Comparison of ENCODE assay signal across 20 cellular contexts in genomic region chr2:100067796-100068195, GRCh38.
A peak's percentile ranks its signal among the peaks of the same experiment; 100 is the strongest.
DNase-seq lines count a peak whose midpoint lies in the region; ATAC-seq and TF ChIP-seq lines count a peak whose summit lies in the region.
"Had no signal": no experiment of that assay in that cellular context is flagged by ENCODE, and none has a peak within 500 bp of the region (broad histone marks: within the 10 kb centered on the region; RNA-seq: fewer than 3 reads in every experiment).

No MANE protein-coding gene starts in this region.

- H2BK120ac ChIP-seq in neuronal stem cell (ENCODE audit: low read depth, low read length), result no peak overlapping the region

- H2AK5ac ChIP-seq in neuronal stem cell (ENCODE audit: low read depth, low read length), result no peak overlapping the region

- no peak overlapping the region for H3K18ac ChIP-seq in neuronal stem cell (ENCODE audit: low read length)

- CTCF ChIA-PET in WTC11 (lab: Charles Lee), result interaction anchor here (0.7 to 1.2 kb wide), 3 partner anchors 109 to 195 kb away, joined by 3 to 4 read pairs (median 3); no protein-coding TSS in a partner anchor

- H3K4me1 ChIP-seq in stomach (peaks cover 34 to 62% (median 48%) of the 10 kb centered on the region in 4 donors), neuronal stem cell (ENCODE audit: control insufficient read depth in 2 of 2, insufficient read depth in 1 of 2, low read depth in 1 of 2, low read length in 2 of 2) (peaks cover 0 to 10% of the 10 kb centered on the region in 2 donors)

- no peaks in the 10 kb centered on the region for H3K79me1 ChIP-seq in neuronal stem cell (ENCODE audit: low read depth, low read length)

- peaks cover 11% of the 10 kb centered on the region for H3K9me3 Mint-ChIP-seq in WTC11
- H3K9me3 Mint-ChIP-seq: activated CD4-positive, alpha-beta T cell treated with anti-CD3 and anti-CD28 coated beads, Interleukin-2, amount 10 ng/mL, durations not matched to agents 24 days and 14 days had no signal

- H2BK5ac ChIP-seq in neuronal stem cell (ENCODE audit: low read length), result no peak overlapping the region

- H4K8ac ChIP-seq in neuronal stem cell (ENCODE audit: low read depth, low read length), result no peak overlapping the region

- no peak overlapping the region for H3K23ac ChIP-seq in neuronal stem cell (ENCODE audit: low read depth, low read length, poor library complexity)

- WGBS in stomach, 5 donors, result 28 to 63% (median 48%) methylated on average over 6 of the region's 6 CpGs
- WGBS in neuronal stem cell (ENCODE audit: extremely low coverage in 2 of 2, insufficient read length in 2 of 2, insufficient replicate concordance in 1 of 2), 2 donors, result no CpG with 5 or more reads among the region's 6 CpGs

- H3K9me3 ChIP-seq in stomach (no peaks in the 10 kb centered on the region), neuronal stem cell (replicated peaks in 1 of 2; ENCODE audit: control insufficient read depth in 2 of 2, insufficient read depth in 1 of 2, low read depth in 1 of 2, low read length in 2 of 2) (peaks cover 0 to 3% of the 10 kb centered on the region in 2 donors)
- H3K9me3 ChIP-seq: vagina had no signal

- H3K14ac ChIP-seq in neuronal stem cell (ENCODE audit: low read length), result no peak overlapping the region

- H3K36me3 ChIP-seq in stomach, result no peaks in the 10 kb centered on the region
- H3K36me3 ChIP-seq in neuronal stem cell (replicated peaks in 1 of 2; ENCODE audit: control insufficient read depth in 2 of 2, insufficient read depth in 2 of 2, low read length in 2 of 2), result no peaks in the 10 kb centered on the region
- H3K36me3 ChIP-seq: vagina had no signal

- ATAC-seq in WTC11, result no peak
- ATAC-seq in HG03095 (IDR thresholded peaks at IDR 0.05; ENCODE audit: unreplicated experiment), result no peak
- ATAC-seq in HG03342 (IDR thresholded peaks at IDR 0.05; ENCODE audit: unreplicated experiment), result no peak
- ATAC-seq: activated CD8-positive, alpha-beta memory T cell treated with anti-CD3 and anti-CD28 coated beads, Interleukin-2, amount 10 ng/mL, durations not matched to agents 7 days and 5 days; activated T-cell treated with anti-CD3 and anti-CD28 coated beads, Interleukin-2, amount 50 U/mL, for 72 hours; SK-N-SH treated with all-trans-retinoic acid at 6 μM for 48 hours had no signal

- no peaks in the 10 kb centered on the region for H3K27me3 ChIP-seq in stomach
- H3K27me3 ChIP-seq in neuronal stem cell (ENCODE audit: control insufficient read depth in 3 of 3, insufficient read depth in 3 of 3, low read depth in 1 of 3, low read length in 3 of 3), result peaks cover 0 to 2% (median 0%) of the 10 kb centered on the region in 3 experiments
- H3K27me3 ChIP-seq: vagina had no signal

- peak; percentile 97 for DNase-seq in DMS53 treated with DMSO at 0.1 percent for 48 hours (lab: John Stamatoyannopoulos, UW; ENCODE audit: unreplicated experiment)
- DNase-seq in WTC11 (ENCODE audit: low spot score), result no peak
- DNase-seq in medulla oblongata (ENCODE audit: extremely low spot score), result peak; percentile 49
- DNase-seq in stomach, result peak; percentile 65
- DNase-seq in neuronal stem cell (ENCODE audit: low spot score), result no peak
- DNase-seq: activated CD4-positive, alpha-beta T cell treated with anti-CD3 and anti-CD28 coated beads, Interleukin-2, amount 10 ng/mL, durations not matched to agents 24 days and 14 days; activated CD8-positive, alpha-beta memory T cell treated with anti-CD3 and anti-CD28 coated beads, Interleukin-2, amount 10 ng/mL, durations not matched to agents 7 days and 5 days; activated naive CD4-positive, alpha-beta T cell treated with Interleukin-2 at 50 U/mL for 16 hours; activated T-cell treated with anti-CD3 and anti-CD28 coated beads, Interleukin-2, amount 50 U/mL, for 72 hours; CD4-positive, alpha-beta memory T cell; effector CD8-positive, alpha-beta T cell; Karpas-422; NCI-H187; stimulated activated CD4-positive, alpha-beta T cell treated with anti-CD3 and anti-CD28 coated beads, Interleukin-2, amount 100 ng/mL, for 24 hours; T-helper 2 cell had no signal

- TF ChIP-seq POLR2A in stomach (IDR thresholded peaks at IDR 0.05), result no peak

- no peak overlapping the region for H3K27ac Mint-ChIP-seq in WTC11
- H3K27ac Mint-ChIP-seq: activated CD4-positive, alpha-beta T cell treated with anti-CD3 and anti-CD28 coated beads, Interleukin-2, amount 10 ng/mL, durations not matched to agents 24 days and 14 days; activated CD8-positive, alpha-beta memory T cell treated with anti-CD3 and anti-CD28 coated beads, Interleukin-2, amount 10 ng/mL, durations not matched to agents 7 days and 5 days; activated T-cell treated with anti-CD3 and anti-CD28 coated beads, Interleukin-2, amount 50 U/mL, for 72 hours; CD4-positive, alpha-beta memory T cell had no signal

- POLR2A ChIA-PET in WTC11 (lab: Charles Lee), result no interaction called here

- H2BK15ac ChIP-seq in neuronal stem cell (ENCODE audit: low read length), result no peak overlapping the region

- H2AFZ ChIP-seq in neuronal stem cell (ENCODE audit: low read length), result no peak overlapping the region

- TF ChIP-seq CTCF in WTC11 (IDR thresholded peaks at IDR 0.05), result no peak
- no peak for TF ChIP-seq CTCF in stomach (IDR thresholded peaks at IDR 0.05)

- H3K27me3 Mint-ChIP-seq in WTC11 (ENCODE audit: low read depth), result peaks cover 3% of the 10 kb centered on the region; the same call in 1 of the 2 replicates

- intact Hi-C loops in stomach (cut with DNase I; ENCODE audit: low total_unique reads), result no loop called here

- no peak overlapping the region for H4K91ac ChIP-seq in neuronal stem cell (ENCODE audit: low read depth, low read length, poor library complexity)

- no peak overlapping the region for H2BK12ac ChIP-seq in neuronal stem cell (ENCODE audit: low read length)

- H3K36me3 Mint-ChIP-seq in WTC11, result peaks cover 7% of the 10 kb centered on the region
- H3K36me3 Mint-ChIP-seq: activated CD8-positive, alpha-beta memory T cell treated with anti-CD3 and anti-CD28 coated beads, Interleukin-2, amount 10 ng/mL, durations not matched to agents 7 days and 5 days; CD4-positive, alpha-beta memory T cell had no signal

- H3K4ac ChIP-seq in neuronal stem cell (ENCODE audit: low read length), result no peak overlapping the region

- H3K4me3 ChIP-seq in stomach (no peak overlapping the region), neuronal stem cell (ENCODE audit: low read length in 2 of 2) (no peak overlapping the region)
- H3K4me3 ChIP-seq: skin epidermis, vagina had no signal

- no peaks in the 10 kb centered on the region for H3K4me1 Mint-ChIP-seq in WTC11

- H3K9ac ChIP-seq in neuronal stem cell (ENCODE audit: low read depth, low read length, poor library complexity), result no peak overlapping the region

- TF ChIP-seq EP300 in stomach (IDR thresholded peaks at IDR 0.05), result no peak

- no peak overlapping the region for H3K4me3 Mint-ChIP-seq in WTC11
- H3K4me3 Mint-ChIP-seq: activated CD4-positive, alpha-beta T cell treated with anti-CD3 and anti-CD28 coated beads, Interleukin-2, amount 10 ng/mL, durations not matched to agents 24 days and 14 days; activated CD8-positive, alpha-beta memory T cell treated with anti-CD3 and anti-CD28 coated beads, Interleukin-2, amount 10 ng/mL, durations not matched to agents 7 days and 5 days; activated T-cell treated with anti-CD3 and anti-CD28 coated beads, Interleukin-2, amount 50 U/mL, for 72 hours; CD4-positive, alpha-beta memory T cell had no signal

- no peak overlapping the region for H3K4me2 ChIP-seq in neuronal stem cell (ENCODE audit: insufficient read depth, low read length, poor library complexity, severe bottlenecking)

- H3K27ac ChIP-seq in stomach (peak overlapping the region in 4 of 5 donors; percentile 70 to 79 (median 76)), neuronal stem cell (replicated peaks; ENCODE audit: low read length) (no peak overlapping the region)
- H3K27ac ChIP-seq: skin epidermis, vagina had no signal

TF ChIP-seq in WTC11, 78 proteins besides CTCF, POLR2A, EP300 and RAD21:
- TF ChIP-seq NR1H2 (CRISPR knock-in tag; IDR thresholded peaks at IDR 0.05) (no peak), NFATC4 (CRISPR knock-in tag; IDR thresholded peaks at IDR 0.05) (no peak), ZNF416 (CRISPR knock-in tag; IDR thresholded peaks at IDR 0.05) (no peak), GABPB1 (CRISPR knock-in tag; IDR thresholded peaks at IDR 0.05) (peak; percentile 32; the same call in 1 of the 2 replicates), SOX15 (CRISPR knock-in tag; IDR thresholded peaks at IDR 0.05) (no peak), HMGXB4 (CRISPR knock-in tag; IDR thresholded peaks at IDR 0.05) (no peak)

Comparison
In these comparisons a context has a peak if more than half of its experiments do, and no peak if none do; other contexts are left out.
1. DNase-seq: peak in DMS53 treated with DMSO at 0.1 percent for 48 hours (single experiment), medulla oblongata (single experiment) and stomach (single experiment); none in WTC11 (single experiment) and neuronal stem cell (single experiment).